24 cellular contexts compared by ENCODE assay signal in genomic region chr1:233038581-233038980, GRCh38.
"Had no signal": no experiment of that assay in that cellular context is flagged by ENCODE, and none has a peak within 500 bp of the region (broad histone marks: within the 10 kb centered on the region; RNA-seq: fewer than 3 reads in every experiment).

No MANE protein-coding gene starts in this region.

- H3K4me1 Mint-ChIP-seq: stimulated activated effector memory CD8-positive, alpha-beta T cell treated with anti-CD3 and anti-CD28 coated beads, Interleukin-12 subunit alpha, Interleukin-12 subunit beta, amount 100 ng/mL, for 72 hours had no signal

- H3K27ac Mint-ChIP-seq: naive thymus-derived CD8-positive, alpha-beta T cell; nephron progenitor cell; neural progenitor cell; stimulated activated effector memory CD8-positive, alpha-beta T cell treated with anti-CD3 and anti-CD28 coated beads, Interleukin-12 subunit alpha, Interleukin-12 subunit beta, amount 100 ng/mL, for 72 hours; stimulated activated naive CD8-positive, alpha-beta T cell treated with anti-CD3 and anti-CD28 coated beads, Interleukin-15, Interleukin-2, amounts not matched to agents 100 ng/mL and 50 ng/mL, for 24 hours; type B pancreatic cell had no signal

- H3K36me3 Mint-ChIP-seq: neural progenitor cell; stimulated activated effector memory CD8-positive, alpha-beta T cell treated with anti-CD3 and anti-CD28 coated beads, Interleukin-12 subunit alpha, Interleukin-12 subunit beta, amount 100 ng/mL, for 72 hours; type B pancreatic cell had no signal

- H3K9me3 ChIP-seq: left ventricle myocardium inferior, neutrophil, spleen, suprapubic skin, thoracic aorta, tibial artery, uterus had no signal

- H3K4me3 ChIP-seq: hepatocyte, left ventricle myocardium inferior, lung, neural progenitor cell, skin epidermis, spleen, suprapubic skin, thoracic aorta, tibial artery, uterus had no signal

- H3K9ac ChIP-seq: neural progenitor cell, parathyroid adenoma had no signal

- H2AFZ ChIP-seq: hepatocyte, neural progenitor cell, parathyroid adenoma had no signal

- H3K9me3 Mint-ChIP-seq: nephron progenitor cell; neural progenitor cell; stimulated activated effector memory CD8-positive, alpha-beta T cell treated with anti-CD3 and anti-CD28 coated beads, Interleukin-12 subunit alpha, Interleukin-12 subunit beta, amount 100 ng/mL, for 72 hours had no signal

- H3K4me2 ChIP-seq: hepatocyte, neural progenitor cell had no signal

- H3K4me1 ChIP-seq: left ventricle myocardium inferior, neural progenitor cell, parathyroid adenoma, spleen, suprapubic skin, tibial artery, uterus had no signal

- H3K27ac ChIP-seq: hepatocyte, left ventricle myocardium inferior, neural progenitor cell, neutrophil, parathyroid adenoma, skin epidermis, spleen, suprapubic skin, thoracic aorta, tibial artery, uterus had no signal

- DNase-seq: islet precursor cell; left ventricle myocardium inferior; midbrain; naive thymus-derived CD8-positive, alpha-beta T cell; nephron progenitor cell; occipital lobe; right cardiac atrium; spleen; stimulated activated CD4-positive, alpha-beta T cell treated with anti-CD3 and anti-CD28 coated beads, Interleukin-4, amount 100 ng/mL, for 24 hours; stimulated activated naive CD4-positive, alpha-beta T cell; tibial artery; uterus had no signal

- H3K36me3 ChIP-seq: left ventricle myocardium inferior, neural progenitor cell, neutrophil, spleen, suprapubic skin, thoracic aorta, tibial artery, uterus had no signal

- H3K4me3 Mint-ChIP-seq: naive thymus-derived CD8-positive, alpha-beta T cell; nephron progenitor cell; neural progenitor cell; stimulated activated effector memory CD8-positive, alpha-beta T cell treated with anti-CD3 and anti-CD28 coated beads, Interleukin-12 subunit alpha, Interleukin-12 subunit beta, amount 100 ng/mL, for 72 hours; stimulated activated naive CD8-positive, alpha-beta T cell treated with anti-CD3 and anti-CD28 coated beads, Interleukin-15, Interleukin-2, amounts not matched to agents 100 ng/mL and 50 ng/mL, for 24 hours; type B pancreatic cell had no signal

- ATAC-seq: naive thymus-derived CD8-positive, alpha-beta T cell; right cardiac atrium; sciatic nerve; stimulated activated effector memory CD8-positive, alpha-beta T cell treated with anti-CD3 and anti-CD28 coated beads, Interleukin-12 subunit alpha, Interleukin-12 subunit beta, amount 100 ng/mL, for 72 hours had no signal

- H3K27me3 Mint-ChIP-seq: naive thymus-derived CD8-positive, alpha-beta T cell; stimulated activated naive CD8-positive, alpha-beta T cell treated with anti-CD3 and anti-CD28 coated beads, Interleukin-15, Interleukin-2, amounts not matched to agents 100 ng/mL and 50 ng/mL, for 24 hours; type B pancreatic cell had no signal

- H3K79me2 ChIP-seq: hepatocyte, parathyroid adenoma had no signal

- H3K27me3 ChIP-seq: hepatocyte, neural progenitor cell, neutrophil, spleen, suprapubic skin, tibial artery, uterus had no signal
